8 cellular contexts compared by ENCODE assay signal in genomic region chr19:10861118-10861651, GRCh38. TPM values are rescaled to one million over a fixed set of nuclear protein-coding genes. Genes with fewer than 3 reads are reported as not detected.
DNase-seq lines count a peak whose midpoint lies in the region; ATAC-seq and TF ChIP-seq lines count a peak whose summit lies in the region.

No MANE protein-coding gene starts in this region.

- no peaks in the 10 kb centered on the region for H3K9me3 ChIP-seq in endodermal cell (ENCODE audit: control insufficient read depth, low read length)

- H3K4me3 Mint-ChIP-seq in activated naive CD8-positive, alpha-beta T cell treated with anti-CD3 and anti-CD28 coated beads, Interleukin-2, amount 10 ng/mL, durations not matched to agents 7 days and 5 days = no peak overlapping the region
- no peak overlapping the region for H3K4me3 Mint-ChIP-seq in activated naive CD8-positive, alpha-beta T cell treated with anti-CD3 and anti-CD28 coated beads for 36 hours
- H3K4me3 Mint-ChIP-seq in endodermal cell = no peak overlapping the region

- POLR2A ChIA-PET in activated naive CD8-positive, alpha-beta T cell treated with anti-CD3 and anti-CD28 coated beads, Interleukin-2, amount 10 ng/mL, durations not matched to agents 7 days and 5 days (lab: Charles Lee) = interaction anchor here (0.5 to 0.7 kb wide), 2 partner anchors 54 to 112 kb away, joined by 5 to 8 read pairs; no protein-coding TSS in a partner anchor

- no peaks in the 10 kb centered on the region for H3K36me3 ChIP-seq in endodermal cell (ENCODE audit: control insufficient read depth, insufficient read depth, low read length)

- no peak overlapping the region for H3K27ac ChIP-seq in endodermal cell (ENCODE audit: low read depth, low read length)

- no peak for DNase-seq in activated naive CD8-positive, alpha-beta T cell treated with anti-CD3 and anti-CD28 coated beads, Interleukin-2, amount 10 ng/mL, durations not matched to agents 7 days and 5 days
- DNase-seq in activated naive CD8-positive, alpha-beta T cell treated with anti-CD3 and anti-CD28 coated beads for 36 hours = no peak
- DNase-seq in SK-MEL-5 (ENCODE audit: low read depth, low spot score) = peak; percentile 63
- peak; percentile 88 for DNase-seq in endodermal cell
- DNase-seq in stimulated activated CD4-positive, alpha-beta T cell treated with anti-CD3 and anti-CD28 coated beads, Interleukin-4, amount 100 ng/mL, for 1 hour = peak; percentile 41
- DNase-seq in NCI-H446 (lab: John Stamatoyannopoulos, UW) = no peak

- no peaks in the 10 kb centered on the region for H3K4me1 ChIP-seq in endodermal cell (ENCODE audit: control insufficient read depth, insufficient read depth, low read length)

- peak; percentile 44 for ATAC-seq in activated naive CD8-positive, alpha-beta T cell treated with anti-CD3 and anti-CD28 coated beads, Interleukin-2, amount 10 ng/mL, durations not matched to agents 7 days and 5 days (ENCODE audit: low read depth)
- ATAC-seq in GM18868 (IDR thresholded peaks at IDR 0.05; ENCODE audit: unreplicated experiment) (no peak), GM21526 (IDR thresholded peaks at IDR 0.05; ENCODE audit: low FRiP score, unreplicated experiment) (no peak)

- no peak overlapping the region for H3K4me3 ChIP-seq in endodermal cell (ENCODE audit: low read length)

- peaks cover 13% of the 10 kb centered on the region for H3K4me1 Mint-ChIP-seq in activated naive CD8-positive, alpha-beta T cell treated with anti-CD3 and anti-CD28 coated beads, Interleukin-2, amount 10 ng/mL, durations not matched to agents 7 days and 5 days
- H3K4me1 Mint-ChIP-seq in activated naive CD8-positive, alpha-beta T cell treated with anti-CD3 and anti-CD28 coated beads for 36 hours = peaks cover 4% of the 10 kb centered on the region
- H3K4me1 Mint-ChIP-seq in endodermal cell = peaks cover 11% of the 10 kb centered on the region

- no peaks in the 10 kb centered on the region for H3K27me3 Mint-ChIP-seq in activated naive CD8-positive, alpha-beta T cell treated with anti-CD3 and anti-CD28 coated beads, Interleukin-2, amount 10 ng/mL, durations not matched to agents 7 days and 5 days
- H3K27me3 Mint-ChIP-seq in activated naive CD8-positive, alpha-beta T cell treated with anti-CD3 and anti-CD28 coated beads for 36 hours = no peaks in the 10 kb centered on the region
- H3K27me3 Mint-ChIP-seq in endodermal cell (ENCODE audit: insufficient read depth) = no peaks in the 10 kb centered on the region

- TF ChIP-seq CTCF in endodermal cell (conservative IDR thresholded peaks at IDR 0.05) = peak; percentile 72

- no peaks in the 10 kb centered on the region for H3K27me3 ChIP-seq in endodermal cell (ENCODE audit: control insufficient read depth, insufficient read depth, low read length, poor library complexity, severe bottlenecking)

- no peak overlapping the region for H3K27ac Mint-ChIP-seq in activated naive CD8-positive, alpha-beta T cell treated with anti-CD3 and anti-CD28 coated beads, Interleukin-2, amount 10 ng/mL, durations not matched to agents 7 days and 5 days
- H3K27ac Mint-ChIP-seq in activated naive CD8-positive, alpha-beta T cell treated with anti-CD3 and anti-CD28 coated beads for 36 hours = no peak overlapping the region
- H3K27ac Mint-ChIP-seq in endodermal cell = no peak overlapping the region

- H3K9me3 Mint-ChIP-seq in activated naive CD8-positive, alpha-beta T cell treated with anti-CD3 and anti-CD28 coated beads, Interleukin-2, amount 10 ng/mL, durations not matched to agents 7 days and 5 days = no peaks in the 10 kb centered on the region
- H3K9me3 Mint-ChIP-seq in activated naive CD8-positive, alpha-beta T cell treated with anti-CD3 and anti-CD28 coated beads for 36 hours = no peaks in the 10 kb centered on the region
- H3K9me3 Mint-ChIP-seq in endodermal cell = no peaks in the 10 kb centered on the region

- 72 to 78% methylated on average over 5 to 6 of the region's 7 CpGs for WGBS in endodermal cell (ENCODE audit: insufficient coverage in 1 of 2, insufficient read length in 1 of 2), 2 experiments

- no peaks in the 10 kb centered on the region for H3K36me3 Mint-ChIP-seq in activated naive CD8-positive, alpha-beta T cell treated with anti-CD3 and anti-CD28 coated beads, Interleukin-2, amount 10 ng/mL, durations not matched to agents 7 days and 5 days
- no peaks in the 10 kb centered on the region for H3K36me3 Mint-ChIP-seq in activated naive CD8-positive, alpha-beta T cell treated with anti-CD3 and anti-CD28 coated beads for 36 hours
- no peaks in the 10 kb centered on the region for H3K36me3 Mint-ChIP-seq in endodermal cell (ENCODE audit: low read depth)

- in situ Hi-C loops in SK-MEL-5 (cut with HindIII; ENCODE audit: low pct_unique_long_range_greater_than_20kb, low sequenced_read_pairs) = no loop called here

- no peak overlapping the region for H3K9ac ChIP-seq in endodermal cell (ENCODE audit: extremely low read depth, low read length, poor library complexity, severe bottlenecking)

RNA-seq across cellular contexts. Expression of gene CARM1, which starts 10.2 kb away (rescaled TPM):
- 10 to 100 TPM; 28.3 to 31.5 TPM for total RNA-seq in activated naive CD8-positive, alpha-beta T cell treated with anti-CD3 and anti-CD28 coated beads, Interleukin-2, amount 10 ng/mL, durations not matched to agents 7 days and 5 days
- total RNA-seq in activated naive CD8-positive, alpha-beta T cell treated with anti-CD3 and anti-CD28 coated beads for 36 hours = 10 to 100 TPM; 85.0 to 86.8 TPM
- 18.4 and 18.6 TPM in 2 replicates for total RNA-seq in SK-MEL-5 (2014; rRNA removed; shearing (Covaris generic))
- polyA plus RNA-seq in SK-MEL-5 (2015; cell fraction: cytosol; rRNA removed) = 69.1 and 92.2 TPM in 2 replicates
- polyA plus RNA-seq in SK-MEL-5 (2015; cell fraction: nucleus; rRNA removed) = 44.9 and 48.3 TPM in 2 replicates
- 10 to 100 TPM; 80.6 to 86.6 TPM for total RNA-seq in endodermal cell
- 115 TPM for polyA plus RNA-seq in endodermal cell (2013, experiment 1 of 2)
- polyA plus RNA-seq in endodermal cell (2013, experiment 2 of 2) = 105 TPM

RNA-seq across cellular contexts. Expression of gene C19orf38, which starts 13.0 kb away (rescaled TPM):
- 1 to 10 TPM; 1.9 to 2.2 TPM for total RNA-seq in activated naive CD8-positive, alpha-beta T cell treated with anti-CD3 and anti-CD28 coated beads, Interleukin-2, amount 10 ng/mL, durations not matched to agents 7 days and 5 days
- total RNA-seq in activated naive CD8-positive, alpha-beta T cell treated with anti-CD3 and anti-CD28 coated beads for 36 hours = 1 to 10 TPM; 1.8 to 2.0 TPM
- 0.71 and 0.98 TPM in 2 replicates for total RNA-seq in SK-MEL-5 (2014; rRNA removed; shearing (Covaris generic))
- 0.18 and 0.49 TPM in 2 replicates for polyA plus RNA-seq in SK-MEL-5 (2015; cell fraction: cytosol; rRNA removed)
- 0.26 and 0.30 TPM in 2 replicates for polyA plus RNA-seq in SK-MEL-5 (2015; cell fraction: nucleus; rRNA removed)
- total RNA-seq in endodermal cell = under 1 TPM in 1 of 2 donors, not detected in 1; 0.24 TPM
- not detected for polyA plus RNA-seq in endodermal cell (2013, experiment 1 of 2)
- not detected for polyA plus RNA-seq in endodermal cell (2013, experiment 2 of 2)

RNA-seq across cellular contexts. Expression of gene TMED1, which starts 25.2 kb away (rescaled TPM):
- total RNA-seq in activated naive CD8-positive, alpha-beta T cell treated with anti-CD3 and anti-CD28 coated beads, Interleukin-2, amount 10 ng/mL, durations not matched to agents 7 days and 5 days = 10 to 100 TPM in 1 of 2 experiments, 1 to 10 TPM in 1; 8.6 to 11.8 TPM
- total RNA-seq in activated naive CD8-positive, alpha-beta T cell treated with anti-CD3 and anti-CD28 coated beads for 36 hours = 10 to 100 TPM; 14.3 to 14.8 TPM
- 55.5 and 61.9 TPM in 2 replicates for total RNA-seq in SK-MEL-5 (2014; rRNA removed; shearing (Covaris generic))
- 89.2 and 91.1 TPM in 2 replicates for polyA plus RNA-seq in SK-MEL-5 (2015; cell fraction: cytosol; rRNA removed)
- polyA plus RNA-seq in SK-MEL-5 (2015; cell fraction: nucleus; rRNA removed) = 7.3 and 15.5 TPM in 2 replicates
- 10 to 100 TPM; 19.7 to 34.5 TPM for total RNA-seq in endodermal cell
- 33.2 TPM for polyA plus RNA-seq in endodermal cell (2013, experiment 1 of 2)
- polyA plus RNA-seq in endodermal cell (2013, experiment 2 of 2) = 32.3 TPM

Comparison
In these comparisons a context has a peak if more than half of its experiments do, and no peak if none do; other contexts are left out.
1. DNase-seq: peak in SK-MEL-5 (single experiment), endodermal cell (single experiment) and stimulated activated CD4-positive, alpha-beta T cell treated with anti-CD3 and anti-CD28 coated beads, Interleukin-4, amount 100 ng/mL, for 1 hour (single experiment); none in activated naive CD8-positive, alpha-beta T cell treated with anti-CD3 and anti-CD28 coated beads, Interleukin-2, amount 10 ng/mL, durations not matched to agents 7 days and 5 days (single experiment), activated naive CD8-positive, alpha-beta T cell treated with anti-CD3 and anti-CD28 coated beads for 36 hours (single experiment) and NCI-H446 (0 of 2).